8 cellular contexts compared by ENCODE assay signal in the genomic region with DNA sequence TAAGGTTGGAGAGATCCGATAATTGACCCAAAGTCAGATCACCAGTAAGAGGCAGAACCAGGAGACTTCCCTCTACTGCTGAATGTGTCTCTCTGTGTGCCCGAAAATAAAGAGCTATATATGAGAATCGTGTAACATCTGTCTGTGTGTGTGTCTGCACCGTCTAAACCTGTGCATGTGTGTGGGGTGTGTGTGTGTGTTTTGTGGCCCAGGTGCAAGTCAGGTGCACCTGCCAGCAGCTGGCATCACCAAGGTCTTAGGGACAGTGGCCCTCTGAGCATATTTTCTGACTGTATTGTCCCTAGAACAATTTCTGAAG. TPM values are rescaled to one million over a fixed set of nuclear protein-coding genes. Genes with fewer than 3 reads are reported as not detected.
A peak's percentile ranks its signal among the peaks of the same experiment; 100 is the strongest.
DNase-seq lines count a peak whose midpoint lies in the region; ATAC-seq and TF ChIP-seq lines count a peak whose summit lies in the region.

No MANE protein-coding gene starts in this region.

- H2AFZ ChIP-seq in mammary epithelial cell (ENCODE audit: low read depth, low read length) = no peak overlapping the region

- no peaks in the 10 kb centered on the region for H3K27me3 ChIP-seq in mammary epithelial cell (ENCODE audit: insufficient read depth, low read length)

- peaks cover 40% of the 10 kb centered on the region for H3K4me1 Mint-ChIP-seq in CD14-positive monocyte
- H3K4me1 Mint-ChIP-seq in nephron = peaks cover 40% of the 10 kb centered on the region

- in situ Hi-C loops in mammary epithelial cell (cut with MboI; ENCODE audit: low sequenced_read_pairs in 2 of 2) = loop anchor here in 1 of 2 donors (10.0 kb wide), 1 partner anchor 629 kb away; no protein-coding TSS in a partner anchor

- TF ChIP-seq CTCF in CD14-positive monocyte (IDR thresholded peaks at IDR 0.05) (no peak), NB4 (IDR thresholded peaks at IDR 0.05; ENCODE audit: low read depth, low read length) (no peak), mammary epithelial cell (conservative IDR thresholded peaks at IDR 0.05 in 1 of 2, IDR thresholded peaks at IDR 0.05 in 1 of 2; ENCODE audit: extremely low read depth in 1 of 2, insufficient read depth in 1 of 2, low read depth in 1 of 2, low read length in 2 of 2) (no peak), nephron (IDR thresholded peaks at IDR 0.05; ENCODE audit: unreplicated experiment in 3 of 3) (no peak)

- intact Hi-C loops in CD14-positive monocyte (cut with micrococcal nuclease) (loop anchor here in 1 of 2 donors (10.0 kb wide), 1 partner anchor 719 kb away; no protein-coding TSS in a partner anchor), mammary epithelial cell (cut with micrococcal nuclease) (loop anchor here (10.0 kb wide), 1 partner anchor 659 kb away; no protein-coding TSS in a partner anchor)

- no peak for TF ChIP-seq POLR2A in NB4 (IDR thresholded peaks at IDR 0.05; ENCODE audit: extremely low read depth, insufficient read length)

- H3K4me1 ChIP-seq in mammary epithelial cell (ENCODE audit: insufficient read depth, low read length) = peaks cover 75% of the 10 kb centered on the region

- CTCF ChIA-PET in mammary epithelial cell (lab: Charles Lee; ENCODE audit: low non-redundant PET) = no interaction called here

- no peak overlapping the region for H3K9ac ChIP-seq in mammary epithelial cell (ENCODE audit: insufficient read depth, low read length)

- peaks cover 0 to 2% of the 10 kb centered on the region in 2 donors for H3K36me3 Mint-ChIP-seq in CD14-positive monocyte
- H3K36me3 Mint-ChIP-seq in nephron (ENCODE audit: low read depth) = no peaks in the 10 kb centered on the region

- peaks cover 5 to 14% (median 7%) of the 10 kb centered on the region in 3 donors for H3K27me3 Mint-ChIP-seq in CD14-positive monocyte (ENCODE audit: low read depth in 3 of 3)
- peaks cover 33% of the 10 kb centered on the region for H3K27me3 Mint-ChIP-seq in nephron (ENCODE audit: low read depth)

- H3K4me3 Mint-ChIP-seq in CD14-positive monocyte (peak overlapping the region; percentile 77 to 80), nephron (peak overlapping the region; percentile 66 to 80 (median 76))

- peak overlapping the region; percentile 72 for H3K4me2 ChIP-seq in mammary epithelial cell (ENCODE audit: insufficient read depth, low read depth, low read length)

- dilution Hi-C loops in mammary epithelial cell (cut with HindIII; ENCODE audit: low sequenced_read_pairs) = no loop called here

- H3K79me2 ChIP-seq in mammary epithelial cell (ENCODE audit: insufficient read depth, low read length) = no peaks in the 10 kb centered on the region

- no peaks in the 10 kb centered on the region for H4K20me1 ChIP-seq in mammary epithelial cell (ENCODE audit: insufficient read depth, low read length)

- no peak for DNase-seq in CD14-positive monocyte (ENCODE audit: low spot score)
- DNase-seq in NB4 (ENCODE audit: low read depth) = no peak
- no peak for DNase-seq in mammary epithelial cell
- DNase-seq in NK-92 (lab: John Stamatoyannopoulos, UW; ENCODE audit: unreplicated experiment) = no peak
- no peak for DNase-seq in NCI-H2227 treated with DMSO at 0.1 percent for 48 hours (lab: John Stamatoyannopoulos, UW)
- no peak for DNase-seq in NOMO-1 treated with dmso at 0.1 percent for 144 hours (lab: John Stamatoyannopoulos, UW; ENCODE audit: unreplicated experiment)

- WGBS in mammary epithelial cell (ENCODE audit: low coverage, missing lambda C conversion rate) = 63% methylated on average over 4 of the region's 4 CpGs

- H3K4me3 ChIP-seq in NB4 (ENCODE audit: low read depth, low read length) (peak overlapping the region; percentile 48), mammary epithelial cell (replicated peaks in 1 of 3; ENCODE audit: insufficient read depth in 1 of 3, low read depth in 2 of 3, low read length in 3 of 3) (no peak overlapping the region)

- H3K27ac Mint-ChIP-seq in CD14-positive monocyte = peak overlapping the region; percentile 68 to 98 (median 91)
- H3K27ac Mint-ChIP-seq in nephron = peak overlapping the region; percentile 79 to 84 (median 79)

- no peaks in the 10 kb centered on the region for H3K9me3 ChIP-seq in mammary epithelial cell (replicated peaks; ENCODE audit: insufficient read depth, low read length)

- peak overlapping the region; percentile 72 for H3K27ac ChIP-seq in mammary epithelial cell (ENCODE audit: insufficient read depth, low read depth, low read length)

- no peak for ATAC-seq in GM19035 (IDR thresholded peaks at IDR 0.05; ENCODE audit: unreplicated experiment)

- H3K9me3 Mint-ChIP-seq in CD14-positive monocyte (no peaks in the 10 kb centered on the region), nephron (no peaks in the 10 kb centered on the region)

- BruUV-seq in mammary epithelial cell (replicated peaks; lab: Mats Ljungman, UMichigan) = no TSS peak

- H3K36me3 ChIP-seq in mammary epithelial cell (ENCODE audit: insufficient read depth, low read length) = no peaks in the 10 kb centered on the region

RNA-seq across cellular contexts. Expression of gene KRT78, which starts 24.7 kb away (rescaled TPM):
- polyA plus RNA-seq in CD14-positive monocyte = not detected
- total RNA-seq in mammary epithelial cell = not detected
- not detected for polyA plus RNA-seq in mammary epithelial cell
- polyA minus RNA-seq in mammary epithelial cell = not detected

RNA-seq across cellular contexts. Expression of gene KRT8, which starts 31.4 kb away (rescaled TPM):
- polyA plus RNA-seq in CD14-positive monocyte (under 1 TPM in 1 of 2 donors, not detected in 1; 0.39 TPM), mammary epithelial cell (391 TPM)
- total RNA-seq in mammary epithelial cell = 100 to 1,000 TPM in 1 of 2 donors, 10 to 100 TPM in 1; 97.0 to 397 TPM
- 365 TPM for polyA minus RNA-seq in mammary epithelial cell

RNA-seq across cellular contexts. Expression of gene KRT79, which starts 39.4 kb away (rescaled TPM):
- polyA plus RNA-seq in CD14-positive monocyte = not detected
- not detected for total RNA-seq in mammary epithelial cell
- not detected for polyA plus RNA-seq in mammary epithelial cell
- not detected for polyA minus RNA-seq in mammary epithelial cell

RNA-seq across cellular contexts. Expression of gene KRT4, which starts 59.6 kb away (rescaled TPM):
- polyA plus RNA-seq in CD14-positive monocyte (not detected), mammary epithelial cell (not detected)
- total RNA-seq in mammary epithelial cell = not detected
- polyA minus RNA-seq in mammary epithelial cell = not detected

Comparison
In these comparisons a context has a peak if more than half of its experiments do, and no peak if none do; other contexts are left out.
1. RNA of gene KRT8, which starts 31.4 kb away (polyA plus RNA-seq): 391 TPM in mammary epithelial cell (single experiment); 0.39 TPM in CD14-positive monocyte; every median in the first group is over 100 times any median in the second.